Comparison of ENCODE assay signal across 9 cellular contexts in genomic region chr16:55502801-55503366, GRCh38. TPM values are rescaled to one million over a fixed set of nuclear protein-coding genes. Genes with fewer than 3 reads are reported as not detected.
DNase-seq lines count a peak whose midpoint lies in the region; ATAC-seq and TF ChIP-seq lines count a peak whose summit lies in the region.
"Had no signal": no experiment of that assay in that cellular context is flagged by ENCODE, and none has a peak within 500 bp of the region (broad histone marks: within the 10 kb centered on the region; RNA-seq: fewer than 3 reads in every experiment).

No MANE protein-coding gene starts in this region.

- no peak overlapping the region for H3K23ac ChIP-seq in H9 (ENCODE audit: insufficient read length, low read depth, low read length)

- no peaks in the 10 kb centered on the region for H3K27me3 ChIP-seq in H9 (ENCODE audit: insufficient read depth, low read length)

- no peak overlapping the region for H2BK12ac ChIP-seq in H9 (ENCODE audit: insufficient read length, low read depth, low read length)

- H2AK5ac ChIP-seq in H9 (ENCODE audit: insufficient read length, low read length), result no peak overlapping the region

- no peak overlapping the region for H2BK5ac ChIP-seq in H9 (ENCODE audit: insufficient read length, low read length)

- no peaks in the 10 kb centered on the region for H3K9me3 ChIP-seq in H9 (ENCODE audit: control insufficient read depth, low read depth, low read length)

- no peaks in the 10 kb centered on the region for H3K4me1 ChIP-seq in H9 (ENCODE audit: insufficient read depth, low read length)

- H2BK20ac ChIP-seq in H9 (ENCODE audit: low read depth, low read length, poor library complexity, severe bottlenecking), result no peak overlapping the region

- no peak overlapping the region for H4K8ac ChIP-seq in H9 (replicated peaks; ENCODE audit: insufficient read length, low read depth, low read length)

- no peak overlapping the region for H2BK15ac ChIP-seq in H9 (ENCODE audit: low read depth, low read length)

- no peak overlapping the region for H4K91ac ChIP-seq in H9 (ENCODE audit: insufficient read length, low read depth, low read length)

- H3K56ac ChIP-seq in H9 (ENCODE audit: insufficient read length, low read depth, low read length), result no peak overlapping the region

- no peak for TF ChIP-seq CTCF in H9 (conservative IDR thresholded peaks at IDR 0.05)

- DNase-seq in H9 (peak; percentile 32), SW480 (ENCODE audit: low spot score) (peak; percentile 69), cardiac septum (ENCODE audit: low spot score) (peak; percentile 84), renal cortical epithelial cell (ENCODE audit: low read depth) (peak; percentile 89), HEK293T (ENCODE audit: extremely low spot score) (no peak), retina (no peak)
- DNase-seq in activated naive CD8-positive, alpha-beta T cell treated with anti-CD3 and anti-CD28 coated beads, Interleukin-2, amount 50 U/mL, for 24 hours, result no peak

- no peak for ATAC-seq in activated naive CD8-positive, alpha-beta T cell treated with anti-CD3 and anti-CD28 coated beads, Interleukin-2, amount 50 U/mL, for 24 hours
- no peak for ATAC-seq in GM18498 (IDR thresholded peaks at IDR 0.05; ENCODE audit: unreplicated experiment)

- CTCF ChIA-PET in HEK293T (lab: Yijun Ruan, JAX), result interaction anchor here (0.7 kb wide), 1 partner anchor 154 kb away, joined by 6 read pairs; no protein-coding TSS in a partner anchor

- no peaks in the 10 kb centered on the region for H4K20me1 ChIP-seq in H9 (ENCODE audit: control insufficient read depth, insufficient read depth, insufficient read length)

- no peak overlapping the region for H3K4ac ChIP-seq in H9 (ENCODE audit: low read depth, low read length)

- intact Hi-C loops in cardiac septum (cut with DNase I), result no loop called here

- H3K4me1 Mint-ChIP-seq in H9, result peaks cover 4 to 7% of the 10 kb centered on the region in 2 experiments; a peak in 1 of 4 replicates
- peaks cover 11% of the 10 kb centered on the region for H3K4me1 Mint-ChIP-seq in activated naive CD8-positive, alpha-beta T cell treated with anti-CD3 and anti-CD28 coated beads, Interleukin-2, amount 50 U/mL, for 24 hours

- H3K27ac ChIP-seq in H9 (ENCODE audit: insufficient read length, low read depth, low read length), result no peak overlapping the region
- H3K27ac ChIP-seq: HL-60 had no signal

- WGBS in H9 (ENCODE audit: extremely low coverage, insufficient read length, low lambda C conversion rate), result no CpG with 5 or more reads among the region's 13 CpGs

- H2AFZ ChIP-seq in H9 (ENCODE audit: low read length), result no peak overlapping the region

- H3K4me2 ChIP-seq in H9 (ENCODE audit: insufficient read depth, insufficient read length, low read length), result no peak overlapping the region

- no peak overlapping the region for H3K14ac ChIP-seq in H9 (ENCODE audit: insufficient read depth, low read length)

- H3K27ac Mint-ChIP-seq in H9, result no peak overlapping the region
- H3K27ac Mint-ChIP-seq in activated naive CD8-positive, alpha-beta T cell treated with anti-CD3 and anti-CD28 coated beads, Interleukin-2, amount 50 U/mL, for 24 hours, result no peak overlapping the region

- H3T11ph ChIP-seq in H9 (ENCODE audit: low read length), result no peak overlapping the region

- no peaks in the 10 kb centered on the region for H3K23me2 ChIP-seq in H9 (ENCODE audit: insufficient read length, low read depth, low read length, poor library complexity, severe bottlenecking)

- H3K79me2 ChIP-seq in H9 (ENCODE audit: insufficient read depth, low read length), result no peaks in the 10 kb centered on the region

- no peak overlapping the region for H3K4me3 Mint-ChIP-seq in H9
- H3K4me3 Mint-ChIP-seq in activated naive CD8-positive, alpha-beta T cell treated with anti-CD3 and anti-CD28 coated beads, Interleukin-2, amount 50 U/mL, for 24 hours, result no peak overlapping the region

- no peaks in the 10 kb centered on the region for H3K27me3 Mint-ChIP-seq in H9 (ENCODE audit: low read depth)
- peaks cover 6% of the 10 kb centered on the region for H3K27me3 Mint-ChIP-seq in activated naive CD8-positive, alpha-beta T cell treated with anti-CD3 and anti-CD28 coated beads, Interleukin-2, amount 50 U/mL, for 24 hours

- peaks cover 2 to 8% (median 5%) of the 10 kb centered on the region in 3 experiments; a peak in 3 of 7 replicates for H3K36me3 Mint-ChIP-seq in H9 (ENCODE audit: insufficient read depth in 1 of 3, low read depth in 3 of 3)
- H3K36me3 Mint-ChIP-seq in activated naive CD8-positive, alpha-beta T cell treated with anti-CD3 and anti-CD28 coated beads, Interleukin-2, amount 50 U/mL, for 24 hours (ENCODE audit: low read depth), result no peaks in the 10 kb centered on the region

- H3K9ac ChIP-seq in H9 (ENCODE audit: extremely low read depth, insufficient read length, low read length), result no peak overlapping the region

- no peak overlapping the region for H3K18ac ChIP-seq in H9 (ENCODE audit: insufficient read length, low read depth, low read length)

- H3K9me3 Mint-ChIP-seq in H9, result no peaks in the 10 kb centered on the region
- no peaks in the 10 kb centered on the region for H3K9me3 Mint-ChIP-seq in activated naive CD8-positive, alpha-beta T cell treated with anti-CD3 and anti-CD28 coated beads, Interleukin-2, amount 50 U/mL, for 24 hours

- H3K79me1 ChIP-seq in H9 (ENCODE audit: insufficient read depth, low read depth, low read length, poor library complexity, severe bottlenecking), result no peaks in the 10 kb centered on the region

- no peak overlapping the region for H2BK120ac ChIP-seq in H9 (ENCODE audit: low read depth, low read length, poor library complexity, severe bottlenecking)

- H4K5ac ChIP-seq in H9 (ENCODE audit: insufficient read length, low read depth, low read length), result no peak overlapping the region

- POLR2A ChIA-PET in HEK293T (lab: Yijun Ruan, JAX), result interaction anchor here (0.6 kb wide), 1 partner anchor 10 kb away, joined by 3 read pairs; no protein-coding TSS in a partner anchor

TF ChIP-seq in HEK293T, 16 proteins besides CTCF, POLR2A, EP300 and RAD21:
- no peak for TF ChIP-seq ARNT (IDR thresholded peaks at IDR 0.05)
- no peak for TF ChIP-seq ZNF384 (IDR thresholded peaks at IDR 0.05)
- TF ChIP-seq CTBP1 (IDR thresholded peaks at IDR 0.05; ENCODE audit: borderline replicate concordance), result no peak
- TF ChIP-seq SUZ12 (IDR thresholded peaks at IDR 0.05), result no peak
- no peak for TF ChIP-seq BHLHE40 (IDR thresholded peaks at IDR 0.05; ENCODE audit: borderline replicate concordance)
- TF ChIP-seq LEF1 (IDR thresholded peaks at IDR 0.05; ENCODE audit: borderline replicate concordance), result no peak
- no peak for TF ChIP-seq PKNOX1 (IDR thresholded peaks at IDR 0.05)
- TF ChIP-seq FOXM1 (IDR thresholded peaks at IDR 0.05; ENCODE audit: borderline replicate concordance), result no peak

RNA-seq across cellular contexts. Expression of gene LPCAT2, which starts 6.0 kb away (rescaled TPM):
- total RNA-seq in H9 (2021) (2.5 and 2.8 TPM in 2 replicates), cardiac septum (8.5 TPM), renal cortical epithelial cell (5.2 and 9.7 TPM in 2 replicates)

RNA-seq across cellular contexts. Expression of gene MMP2, which starts 23.9 kb away (rescaled TPM):
- total RNA-seq in H9 (2021) (22.4 and 23.1 TPM in 2 replicates), cardiac septum (83.8 TPM), renal cortical epithelial cell (7.1 and 211 TPM in 2 replicates)

Comparison
In these comparisons a context has a peak if more than half of its experiments do, and no peak if none do; other contexts are left out.
1. DNase-seq: peak in H9 (single experiment), SW480 (single experiment), cardiac septum (single experiment) and renal cortical epithelial cell (single experiment); none in HEK293T (single experiment), retina (single experiment) and activated naive CD8-positive, alpha-beta T cell treated with anti-CD3 and anti-CD28 coated beads, Interleukin-2, amount 50 U/mL, for 24 hours (single experiment).